2 cellular contexts compared by ENCODE assay signal in the genomic region with DNA sequence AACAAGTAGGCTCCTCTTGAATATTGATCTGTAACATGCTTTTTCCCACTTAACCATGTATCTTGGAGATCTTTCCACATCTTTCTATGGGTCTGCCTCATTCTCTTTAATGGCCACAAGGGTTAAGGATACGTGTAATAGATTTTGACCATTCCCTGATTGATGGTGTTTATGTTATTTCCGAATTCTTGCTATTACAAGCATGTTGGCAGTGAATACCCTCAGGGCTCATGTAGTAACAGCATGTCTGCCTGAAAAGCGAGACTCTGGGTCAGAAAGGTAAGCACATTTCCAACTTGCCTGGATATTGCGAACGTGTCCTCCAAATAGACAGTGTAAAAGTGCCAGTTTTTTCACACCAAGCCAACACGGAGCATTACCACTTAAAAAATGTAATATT.
TF ChIP-seq lines count a peak whose summit lies in the region.

No MANE protein-coding gene starts in this region.

TF ChIP-seq in IMR-90, 13 proteins besides CTCF, POLR2A, EP300 and RAD21:
- TF ChIP-seq MAZ (IDR thresholded peaks at IDR 0.05; ENCODE audit: borderline replicate concordance, low read depth, low read length), result no peak
- TF ChIP-seq MAFK (IDR thresholded peaks at IDR 0.05; ENCODE audit: low read depth, low read length), result no peak
- no peak for TF ChIP-seq SMC3 (IDR thresholded peaks at IDR 0.05; ENCODE audit: low read depth, low read length)
- no peak for TF ChIP-seq RCOR1 (IDR thresholded peaks at IDR 0.05; ENCODE audit: insufficient replicate concordance, low read length)
- no peak for TF ChIP-seq CHD1 (IDR thresholded peaks at IDR 0.05; ENCODE audit: low read depth, low read length)
- TF ChIP-seq BHLHE40 (IDR thresholded peaks at IDR 0.05; ENCODE audit: low read depth, low read length), result no peak
- TF ChIP-seq, protein P1, sequence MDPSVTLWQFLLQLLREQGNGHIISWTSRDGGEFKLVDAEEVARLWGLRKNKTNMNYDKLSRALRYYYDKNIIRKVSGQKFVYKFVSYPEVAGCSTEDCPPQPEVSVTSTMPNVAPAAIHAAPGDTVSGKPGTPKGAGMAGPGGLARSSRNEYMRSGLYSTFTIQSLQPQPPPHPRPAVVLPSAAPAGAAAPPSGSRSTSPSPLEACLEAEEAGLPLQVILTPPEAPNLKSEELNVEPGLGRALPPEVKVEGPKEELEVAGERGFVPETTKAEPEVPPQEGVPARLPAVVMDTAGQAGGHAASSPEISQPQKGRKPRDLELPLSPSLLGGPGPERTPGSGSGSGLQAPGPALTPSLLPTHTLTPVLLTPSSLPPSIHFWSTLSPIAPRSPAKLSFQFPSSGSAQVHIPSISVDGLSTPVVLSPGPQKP (IDR thresholded peaks at IDR 0.05; ENCODE audit: borderline replicate concordance, low read depth, low read length), result no peak
- no peak for TF ChIP-seq FOS (IDR thresholded peaks at IDR 0.05; ENCODE audit: low read depth, low read length)
- no peak for TF ChIP-seq MXI1 (IDR thresholded peaks at IDR 0.05; ENCODE audit: borderline replicate concordance, low read depth, low read length)
- TF ChIP-seq, protein P2, sequence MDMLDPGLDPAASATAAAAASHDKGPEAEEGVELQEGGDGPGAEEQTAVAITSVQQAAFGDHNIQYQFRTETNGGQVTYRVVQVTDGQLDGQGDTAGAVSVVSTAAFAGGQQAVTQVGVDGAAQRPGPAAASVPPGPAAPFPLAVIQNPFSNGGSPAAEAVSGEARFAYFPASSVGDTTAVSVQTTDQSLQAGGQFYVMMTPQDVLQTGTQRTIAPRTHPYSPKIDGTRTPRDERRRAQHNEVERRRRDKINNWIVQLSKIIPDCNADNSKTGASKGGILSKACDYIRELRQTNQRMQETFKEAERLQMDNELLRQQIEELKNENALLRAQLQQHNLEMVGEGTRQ (IDR thresholded peaks at IDR 0.05; ENCODE audit: low read depth, low read length), result no peak
- TF ChIP-seq RFX5 (IDR thresholded peaks at IDR 0.05; ENCODE audit: low read depth, low read length), result no peak
- no peak for TF ChIP-seq NFE2L2 (IDR thresholded peaks at IDR 0.05; ENCODE audit: low read depth, low read length)
- TF ChIP-seq CEBPB (IDR thresholded peaks at IDR 0.05; ENCODE audit: low read depth, low read length), result no peak

TF ChIP-seq in GM12878, 131 proteins besides CTCF, POLR2A, EP300 and RAD21:
- TF ChIP-seq CHD2 (IDR thresholded peaks at IDR 0.05; ENCODE audit: borderline replicate concordance, low read depth, low read length), result no peak
- TF ChIP-seq KDM1A (IDR thresholded peaks at IDR 0.05; ENCODE audit: borderline replicate concordance), result no peak
- TF ChIP-seq, protein P3, sequence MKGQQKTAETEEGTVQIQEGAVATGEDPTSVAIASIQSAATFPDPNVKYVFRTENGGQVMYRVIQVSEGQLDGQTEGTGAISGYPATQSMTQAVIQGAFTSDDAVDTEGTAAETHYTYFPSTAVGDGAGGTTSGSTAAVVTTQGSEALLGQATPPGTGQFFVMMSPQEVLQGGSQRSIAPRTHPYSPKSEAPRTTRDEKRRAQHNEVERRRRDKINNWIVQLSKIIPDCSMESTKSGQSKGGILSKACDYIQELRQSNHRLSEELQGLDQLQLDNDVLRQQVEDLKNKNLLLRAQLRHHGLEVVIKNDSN (IDR thresholded peaks at IDR 0.05; ENCODE audit: borderline replicate concordance, extremely low read length, insufficient read depth, low read depth, low read length), result no peak
- TF ChIP-seq MEF2B (IDR thresholded peaks at IDR 0.05; ENCODE audit: partially characterized antibody, poor library complexity, severe bottlenecking), result no peak
- TF ChIP-seq CHD1 (IDR thresholded peaks at IDR 0.05; ENCODE audit: low read depth, low read length), result no peak
- TF ChIP-seq TBL1XR1 (IDR thresholded peaks at IDR 0.05; ENCODE audit: low read depth, low read length), result no peak
- no peak for TF ChIP-seq MTA3 (IDR thresholded peaks at IDR 0.05; ENCODE audit: borderline replicate concordance, low read length)
- TF ChIP-seq, protein P4, sequence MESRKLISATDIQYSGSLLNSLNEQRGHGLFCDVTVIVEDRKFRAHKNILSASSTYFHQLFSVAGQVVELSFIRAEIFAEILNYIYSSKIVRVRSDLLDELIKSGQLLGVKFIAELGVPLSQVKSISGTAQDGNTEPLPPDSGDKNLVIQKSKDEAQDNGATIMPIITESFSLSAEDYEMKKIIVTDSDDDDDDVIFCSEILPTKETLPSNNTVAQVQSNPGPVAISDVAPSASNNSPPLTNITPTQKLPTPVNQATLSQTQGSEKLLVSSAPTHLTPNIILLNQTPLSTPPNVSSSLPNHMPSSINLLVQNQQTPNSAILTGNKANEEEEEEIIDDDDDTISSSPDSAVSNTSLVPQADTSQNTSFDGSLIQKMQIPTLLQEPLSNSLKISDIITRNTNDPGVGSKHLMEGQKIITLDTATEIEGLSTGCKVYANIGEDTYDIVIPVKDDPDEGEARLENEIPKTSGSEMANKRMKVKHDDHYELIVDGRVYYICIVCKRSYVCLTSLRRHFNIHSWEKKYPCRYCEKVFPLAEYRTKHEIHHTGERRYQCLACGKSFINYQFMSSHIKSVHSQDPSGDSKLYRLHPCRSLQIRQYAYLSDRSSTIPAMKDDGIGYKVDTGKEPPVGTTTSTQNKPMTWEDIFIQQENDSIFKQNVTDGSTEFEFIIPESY (IDR thresholded peaks at IDR 0.05), result no peak
- TF ChIP-seq, protein P5, sequence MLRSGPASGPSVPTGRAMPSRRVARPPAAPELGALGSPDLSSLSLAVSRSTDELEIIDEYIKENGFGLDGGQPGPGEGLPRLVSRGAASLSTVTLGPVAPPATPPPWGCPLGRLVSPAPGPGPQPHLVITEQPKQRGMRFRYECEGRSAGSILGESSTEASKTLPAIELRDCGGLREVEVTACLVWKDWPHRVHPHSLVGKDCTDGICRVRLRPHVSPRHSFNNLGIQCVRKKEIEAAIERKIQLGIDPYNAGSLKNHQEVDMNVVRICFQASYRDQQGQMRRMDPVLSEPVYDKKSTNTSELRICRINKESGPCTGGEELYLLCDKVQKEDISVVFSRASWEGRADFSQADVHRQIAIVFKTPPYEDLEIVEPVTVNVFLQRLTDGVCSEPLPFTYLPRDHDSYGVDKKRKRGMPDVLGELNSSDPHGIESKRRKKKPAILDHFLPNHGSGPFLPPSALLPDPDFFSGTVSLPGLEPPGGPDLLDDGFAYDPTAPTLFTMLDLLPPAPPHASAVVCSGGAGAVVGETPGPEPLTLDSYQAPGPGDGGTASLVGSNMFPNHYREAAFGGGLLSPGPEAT (IDR thresholded peaks at IDR 0.05; ENCODE audit: low read depth), result no peak
- TF ChIP-seq, protein P6, sequence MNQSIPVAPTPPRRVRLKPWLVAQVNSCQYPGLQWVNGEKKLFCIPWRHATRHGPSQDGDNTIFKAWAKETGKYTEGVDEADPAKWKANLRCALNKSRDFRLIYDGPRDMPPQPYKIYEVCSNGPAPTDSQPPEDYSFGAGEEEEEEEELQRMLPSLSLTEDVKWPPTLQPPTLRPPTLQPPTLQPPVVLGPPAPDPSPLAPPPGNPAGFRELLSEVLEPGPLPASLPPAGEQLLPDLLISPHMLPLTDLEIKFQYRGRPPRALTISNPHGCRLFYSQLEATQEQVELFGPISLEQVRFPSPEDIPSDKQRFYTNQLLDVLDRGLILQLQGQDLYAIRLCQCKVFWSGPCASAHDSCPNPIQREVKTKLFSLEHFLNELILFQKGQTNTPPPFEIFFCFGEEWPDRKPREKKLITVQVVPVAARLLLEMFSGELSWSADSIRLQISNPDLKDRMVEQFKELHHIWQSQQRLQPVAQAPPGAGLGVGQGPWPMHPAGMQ (IDR thresholded peaks at IDR 0.05; ENCODE audit: borderline replicate concordance), result no peak
- TF ChIP-seq SIN3A (IDR thresholded peaks at IDR 0.05; ENCODE audit: low read depth, low read length), result no peak
- TF ChIP-seq PAX8 (IDR thresholded peaks at IDR 0.05), result no peak
- TF ChIP-seq RUNX3 (IDR thresholded peaks at IDR 0.05; ENCODE audit: low read length), result no peak
- TF ChIP-seq JUNB (IDR thresholded peaks at IDR 0.05), result no peak
- no peak for TF ChIP-seq NR2F1 (conservative IDR thresholded peaks at IDR 0.05)
- no peak for TF ChIP-seq CHD4 (IDR thresholded peaks at IDR 0.05)
- TF ChIP-seq, protein P7, sequence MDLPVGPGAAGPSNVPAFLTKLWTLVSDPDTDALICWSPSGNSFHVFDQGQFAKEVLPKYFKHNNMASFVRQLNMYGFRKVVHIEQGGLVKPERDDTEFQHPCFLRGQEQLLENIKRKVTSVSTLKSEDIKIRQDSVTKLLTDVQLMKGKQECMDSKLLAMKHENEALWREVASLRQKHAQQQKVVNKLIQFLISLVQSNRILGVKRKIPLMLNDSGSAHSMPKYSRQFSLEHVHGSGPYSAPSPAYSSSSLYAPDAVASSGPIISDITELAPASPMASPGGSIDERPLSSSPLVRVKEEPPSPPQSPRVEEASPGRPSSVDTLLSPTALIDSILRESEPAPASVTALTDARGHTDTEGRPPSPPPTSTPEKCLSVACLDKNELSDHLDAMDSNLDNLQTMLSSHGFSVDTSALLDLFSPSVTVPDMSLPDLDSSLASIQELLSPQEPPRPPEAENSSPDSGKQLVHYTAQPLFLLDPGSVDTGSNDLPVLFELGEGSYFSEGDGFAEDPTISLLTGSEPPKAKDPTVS (IDR thresholded peaks at IDR 0.05; ENCODE audit: low read depth, low read length), result no peak
